Comparison of ENCODE assay signal across 1 cellular context in genomic region chr14:91831337-91831736, GRCh38.
TF ChIP-seq lines count a peak whose summit lies in the region.

No MANE protein-coding gene starts in this region.

TF ChIP-seq in GM23338, 12 proteins besides CTCF, POLR2A, EP300 and RAD21 (continued from another document):
- TF ChIP-seq ZNF462 (CRISPR knock-in tag; IDR thresholded peaks at IDR 0.05) (no peak), JUNB (IDR thresholded peaks at IDR 0.05; ENCODE audit: unreplicated experiment) (no peak), EZH2 (IDR thresholded peaks at IDR 0.05; ENCODE audit: low read depth, unreplicated experiment) (no peak), ETS1 (IDR thresholded peaks at IDR 0.05) (no peak), STAT1 (IDR thresholded peaks at IDR 0.05; ENCODE audit: unreplicated experiment) (no peak), CREB1 (CRISPR knock-in tag; IDR thresholded peaks at IDR 0.05; ENCODE audit: low read depth) (no peak), POLR2AphosphoS5 (IDR thresholded peaks at IDR 0.05; ENCODE audit: low read depth) (no peak), ZNF114 (CRISPR knock-in tag; IDR thresholded peaks at IDR 0.05) (no peak), NANOG (IDR thresholded peaks at IDR 0.05; ENCODE audit: borderline replicate concordance) (no peak), EZH2phosphoT487 (IDR thresholded peaks at IDR 0.05; ENCODE audit: unreplicated experiment) (no peak)
